18 cellular contexts compared by ENCODE assay signal in the genomic region with DNA sequence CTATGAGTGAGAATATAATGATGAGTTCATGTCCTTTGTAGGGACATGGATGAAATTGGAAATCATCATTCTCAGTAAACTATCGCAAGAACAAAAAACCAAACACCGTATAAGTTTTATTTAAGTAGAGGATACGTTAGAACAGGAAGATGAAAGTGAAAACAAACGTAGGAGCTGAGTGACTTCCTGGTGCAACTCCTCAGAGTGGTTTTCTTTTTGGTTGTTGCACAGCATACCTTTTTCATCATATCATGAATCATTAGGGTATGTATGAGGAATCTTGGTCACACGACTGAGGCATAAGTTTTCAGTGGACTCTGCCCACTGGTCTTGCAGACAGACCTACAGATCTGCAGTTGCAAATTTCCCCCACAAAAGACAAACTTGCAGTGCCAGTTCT.
DNase-seq lines count a peak whose midpoint lies in the region; ATAC-seq and TF ChIP-seq lines count a peak whose summit lies in the region.
"Had no signal": no experiment of that assay in that cellular context is flagged by ENCODE, and none has a peak within 500 bp of the region (broad histone marks: within the 10 kb centered on the region; RNA-seq: fewer than 3 reads in every experiment).

No MANE protein-coding gene starts in this region.

- H2AFZ ChIP-seq in DND-41 (ENCODE audit: low read depth, low read length) (0 out of 2 replicates have a peak overlapping the region, but pooled peaks have one; percentile 45), OCI-LY3 (ENCODE audit: low read depth, low read length) (0 out of 2 replicates have a peak overlapping the region, but pooled peaks have one; percentile 23)

- H3K27ac ChIP-seq in DND-41 (ENCODE audit: low read length) (no peak overlapping the region), OCI-LY3 (ENCODE audit: low read length) (no peak overlapping the region)

- TF ChIP-seq CTCF in DND-41 (IDR thresholded peaks at IDR 0.05; ENCODE audit: borderline replicate concordance, extremely low read depth, low read length, poor library complexity, severe bottlenecking) (no peak), OCI-LY3 (IDR thresholded peaks at IDR 0.05; ENCODE audit: low read depth, low read length) (no peak), fibroblast of mammary gland (conservative IDR thresholded peaks at IDR 0.05; ENCODE audit: control insufficient read depth, insufficient read depth, low read depth, low read length) (no peak)

- no peak for DNase-seq in DND-41
- DNase-seq in HT1080 (ENCODE audit: low read depth): peak; percentile 7
- peak; percentile 4 for DNase-seq in fibroblast of mammary gland (ENCODE audit: low read depth)
- DNase-seq: BE2C; Caco-2; CD4-positive, CD25-positive, alpha-beta regulatory T cell; GF-D8; KG1; NCI-H1092; NCI-H1436 treated with DMSO at 0.1 percent for 48 hours; NCI-H2029; NCI-H446 treated with DMSO at 0.1 percent for 48 hours; NCI-H69; NK-92 treated with Interleukin-12 subunit alpha and Interleukin-12 subunit beta, amount 100 ng/mL, for 24 hours had no signal

- H3K9me3 ChIP-seq in DND-41 (ENCODE audit: insufficient read depth, low read length, severe bottlenecking) (no peaks in the 10 kb centered on the region), OCI-LY3 (ENCODE audit: insufficient read depth, low read length) (no peaks in the 10 kb centered on the region)
- H3K9me3 ChIP-seq: BE2C, Caco-2 had no signal

- no peaks in the 10 kb centered on the region for H3K36me3 ChIP-seq in DND-41 (ENCODE audit: insufficient read depth, low read length)
- H3K36me3 ChIP-seq in OCI-LY3 (replicated peaks; ENCODE audit: low read depth, low read length): no peaks in the 10 kb centered on the region
- H3K36me3 ChIP-seq: BE2C had no signal

- H3K79me2 ChIP-seq in DND-41 (ENCODE audit: insufficient read depth, low read length) (no peaks in the 10 kb centered on the region), OCI-LY3 (ENCODE audit: low read length) (no peaks in the 10 kb centered on the region)

- H3K4me1 ChIP-seq in DND-41 (ENCODE audit: insufficient read depth, low read length) (peaks cover 14% of the 10 kb centered on the region; the same call in 1 of the 2 replicates), OCI-LY3 (ENCODE audit: low read length) (no peaks in the 10 kb centered on the region)
- H3K4me1 ChIP-seq: BE2C, Caco-2 had no signal

- H3K9ac ChIP-seq in DND-41 (ENCODE audit: low read depth, low read length) (no peak overlapping the region), OCI-LY3 (ENCODE audit: low read length) (no peak overlapping the region)

- H4K20me1 ChIP-seq in DND-41 (ENCODE audit: insufficient read depth, low read length): no peaks in the 10 kb centered on the region
- no peaks in the 10 kb centered on the region for H4K20me1 ChIP-seq in OCI-LY3 (ENCODE audit: insufficient read depth, low read length)

- ATAC-seq in DND-41 (ENCODE audit: insufficient read depth, low read depth) (no peak; the same call in 2 of the 3 replicates), GM21447 (IDR thresholded peaks at IDR 0.05; ENCODE audit: unreplicated experiment) (no peak), GM18861 (IDR thresholded peaks at IDR 0.05; ENCODE audit: unreplicated experiment) (no peak), GM19324 (IDR thresholded peaks at IDR 0.05; ENCODE audit: low FRiP score, unreplicated experiment) (no peak)

- no peaks in the 10 kb centered on the region for H3K27me3 ChIP-seq in DND-41 (ENCODE audit: insufficient read depth, low read length, poor library complexity)
- no peaks in the 10 kb centered on the region for H3K27me3 ChIP-seq in OCI-LY3 (ENCODE audit: low read depth, low read length)
- H3K27me3 ChIP-seq: BE2C had no signal

- H3K4me2 ChIP-seq in DND-41 (ENCODE audit: insufficient read depth, low read length) (no peak overlapping the region), OCI-LY3 (ENCODE audit: low read length) (no peak overlapping the region)

- no peak overlapping the region for H3K4me3 ChIP-seq in DND-41 (ENCODE audit: low read depth in 1 of 2, low read length in 2 of 2)
- no peak overlapping the region for H3K4me3 ChIP-seq in OCI-LY3 (ENCODE audit: low read length)
- H3K4me3 ChIP-seq in fibroblast of mammary gland (ENCODE audit: control insufficient read depth, low read depth, low read length): no peak overlapping the region
